In genomic region chr15:62840518-62841268, GRCh38 we compare ENCODE assay signal across 15 cellular contexts.
DNase-seq lines count a peak whose midpoint lies in the region; ATAC-seq, FAIRE-seq and TF ChIP-seq lines count a peak whose summit lies in the region.
"Had no signal": no experiment of that assay in that cellular context is flagged by ENCODE, and none has a peak within 500 bp of the region (broad histone marks: within the 10 kb centered on the region; RNA-seq: fewer than 3 reads in every experiment).

No MANE protein-coding gene starts in this region.

- DNase-seq in EH (ENCODE audit: low read depth) (peak; percentile 31), RCC 7860 (ENCODE audit: low spot score) (peak; percentile 86), right cardiac atrium (peak; percentile 34 to 76 (median 60)), renal cortical epithelial cell (ENCODE audit: low read depth) (peak; percentile 66), glutamatergic neuron (no peak), epidermal melanocyte (ENCODE audit: insufficient read length, low spot score) (no peak), MV-4-11 (lab: John Stamatoyannopoulos, UW) (no peak)
- DNase-seq: CD4-positive, alpha-beta memory T cell; DMS 273 treated with DMSO at 0.1 percent for 48 hours; Kasumi-1; NCI-H187 treated with DMSO at 0.1 percent for 48 hours; NCI-H446; PC-3 had no signal

- peaks cover 2% of the 10 kb centered on the region for H3K4me1 ChIP-seq in right cardiac atrium (ENCODE audit: control insufficient read depth, insufficient read depth, low read length)

- peak overlapping the region; percentile 28 for H3K27ac ChIP-seq in right cardiac atrium (ENCODE audit: low read length)

- TF ChIP-seq CTCF in glutamatergic neuron (IDR thresholded peaks at IDR 0.05; ENCODE audit: partially characterized antibody, unreplicated experiment): no peak

- no peaks in the 10 kb centered on the region for H3K27me3 ChIP-seq in right cardiac atrium (ENCODE audit: control insufficient read depth, insufficient read depth)

- peaks cover 15% of the 10 kb centered on the region for H3K36me3 Mint-ChIP-seq in glutamatergic neuron (ENCODE audit: unreplicated experiment)
- H3K36me3 Mint-ChIP-seq: CD4-positive, alpha-beta memory T cell had no signal

- peaks cover 4% of the 10 kb centered on the region for H3K27me3 Mint-ChIP-seq in glutamatergic neuron (ENCODE audit: unreplicated experiment)

- peaks cover 5% of the 10 kb centered on the region for H3K4me1 Mint-ChIP-seq in glutamatergic neuron (ENCODE audit: low read depth, unreplicated experiment)
- H3K4me1 Mint-ChIP-seq: B cell; CD4-positive, alpha-beta memory T cell had no signal

- intact Hi-C loops in right cardiac atrium (cut with DNase I): loop anchor here (10.0 kb wide), 4 partner anchors 54 to 254 kb away; partner anchors contain the start of gene TPM1 (in 3 of the 4)

- no peak for FAIRE-seq in RCC 7860 (lab: Jason Lieb, UNC)
- FAIRE-seq: H1 had no signal

- peak; percentile 56 to 63 for ATAC-seq in right cardiac atrium
- ATAC-seq: PC-3 had no signal

- no peak overlapping the region for H3K4me3 Mint-ChIP-seq in glutamatergic neuron (ENCODE audit: unreplicated experiment)
- H3K4me3 Mint-ChIP-seq: B cell; CD4-positive, alpha-beta memory T cell had no signal

- H3K27ac Mint-ChIP-seq in glutamatergic neuron (ENCODE audit: unreplicated experiment): no peak overlapping the region
- H3K27ac Mint-ChIP-seq: B cell had no signal

- 84% methylated on average over 23 of the region's 23 CpGs for WGBS in right cardiac atrium

- no peaks in the 10 kb centered on the region for H3K9me3 ChIP-seq in right cardiac atrium (ENCODE audit: control insufficient read depth, low read length)

- H3K4me3 ChIP-seq in right cardiac atrium (ENCODE audit: low read length): no peak overlapping the region

- peaks cover 3% of the 10 kb centered on the region for H3K9me3 Mint-ChIP-seq in glutamatergic neuron (ENCODE audit: unreplicated experiment)
- H3K9me3 Mint-ChIP-seq: CD4-positive, alpha-beta memory T cell had no signal

Comparison
In these comparisons a context has a peak if more than half of its experiments do, and no peak if none do; other contexts are left out.
1. DNase-seq: peak in EH (single experiment), RCC 7860 (single experiment), right cardiac atrium (3 of 3) and renal cortical epithelial cell (single experiment); none in glutamatergic neuron (single experiment), epidermal melanocyte (single experiment) and MV-4-11 (single experiment).